Comparison of ENCODE assay signal across 30 cellular contexts in the genomic region with DNA sequence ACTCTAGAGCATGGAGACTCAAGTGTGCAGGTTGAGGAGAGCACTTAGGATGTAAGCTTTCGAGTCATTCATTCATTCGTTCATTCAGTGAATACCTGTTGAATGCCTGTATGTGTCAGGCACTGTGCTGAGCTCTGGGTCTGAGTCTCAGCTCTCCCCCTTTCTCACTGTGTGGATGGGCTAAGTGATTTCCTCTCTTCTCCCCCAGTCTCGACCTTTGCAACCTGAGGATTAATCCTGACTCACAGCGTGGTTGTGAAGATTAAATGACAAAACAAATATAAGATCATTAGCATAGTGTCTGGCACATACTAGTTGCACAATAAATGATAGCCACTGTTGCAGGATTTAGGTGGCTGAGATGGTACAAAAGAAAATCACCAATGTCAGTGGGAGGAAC.
A peak's percentile ranks its signal among the peaks of the same experiment; 100 is the strongest.
DNase-seq lines count a peak whose midpoint lies in the region; ATAC-seq, FAIRE-seq and TF ChIP-seq lines count a peak whose summit lies in the region.
"Had no signal": no experiment of that assay in that cellular context is flagged by ENCODE, and none has a peak within 500 bp of the region (broad histone marks: within the 10 kb centered on the region; RNA-seq: fewer than 3 reads in every experiment).

No MANE protein-coding gene starts in this region.

- no peak overlapping the region for H3K4me3 ChIP-seq in NB4 (ENCODE audit: low read depth, low read length)
- no peak overlapping the region for H3K4me3 ChIP-seq in bronchial epithelial cell (ENCODE audit: low read depth, low read length)
- H3K4me3 ChIP-seq in ascending aorta: no peak overlapping the region
- H3K4me3 ChIP-seq: breast epithelium, colonic mucosa, esophagus squamous epithelium, prostate gland, testis had no signal

- TF ChIP-seq CTCF in NB4 (IDR thresholded peaks at IDR 0.05; ENCODE audit: low read depth, low read length) (no peak), bronchial epithelial cell (IDR thresholded peaks at IDR 0.05; ENCODE audit: insufficient read depth, low read length, severe bottlenecking) (no peak), ascending aorta (IDR thresholded peaks at IDR 0.05) (no peak)

- intact Hi-C loops in ascending aorta (cut with DNase I): no loop called here

- peaks cover 0 to 18% of the 10 kb centered on the region in 2 donors for H3K4me1 ChIP-seq in ascending aorta
- H3K4me1 ChIP-seq: colonic mucosa, prostate gland had no signal

- H3K9me3 Mint-ChIP-seq in stimulated activated naive CD8-positive, alpha-beta T cell treated with anti-CD3 and anti-CD28 coated beads, Interleukin-15, amount 100 ng/mL, for 72 hours: no peaks in the 10 kb centered on the region
- H3K9me3 Mint-ChIP-seq: activated CD4-positive, alpha-beta T cell treated with anti-CD3 and anti-CD28 coated beads, Interleukin-2, amount 10 ng/mL, durations not matched to agents 24 days and 14 days; effector memory CD8-positive, alpha-beta T cell had no signal

- peak overlapping the region in 1 of 2 donors; percentile 15 for H3K27ac ChIP-seq in ascending aorta
- H3K27ac ChIP-seq: breast epithelium, C4-2B, colonic mucosa, prostate gland, testis had no signal

- ATAC-seq in stimulated activated naive CD8-positive, alpha-beta T cell treated with anti-CD3 and anti-CD28 coated beads, Interleukin-15, Interleukin-2, amounts not matched to agents 100 U/mL and 50 U/mL, for 24 hours: peak; percentile 72
- no peak for ATAC-seq in stimulated activated naive CD8-positive, alpha-beta T cell treated with anti-CD3 and anti-CD28 coated beads, Interleukin-15, amount 100 ng/mL, for 72 hours
- ATAC-seq: activated CD8-positive, alpha-beta memory T cell treated with anti-CD3 and anti-CD28 coated beads, Interleukin-2, amount 10 ng/mL, durations not matched to agents 7 days and 5 days; effector memory CD8-positive, alpha-beta T cell; sciatic nerve; T-helper 17 cell had no signal

- no peaks in the 10 kb centered on the region for H3K4me1 Mint-ChIP-seq in stimulated activated naive CD8-positive, alpha-beta T cell treated with anti-CD3 and anti-CD28 coated beads, Interleukin-15, amount 100 ng/mL, for 72 hours

- DNase-seq in stimulated activated naive CD8-positive, alpha-beta T cell treated with anti-CD3 and anti-CD28 coated beads, Interleukin-15, Interleukin-2, amounts not matched to agents 100 U/mL and 50 U/mL, for 24 hours: no peak
- DNase-seq in stimulated activated naive CD8-positive, alpha-beta T cell treated with anti-CD3 and anti-CD28 coated beads, Interleukin-15, amount 100 ng/mL, for 72 hours: no peak
- DNase-seq in NB4 (ENCODE audit: low read depth) (peak; percentile 9), bronchial epithelial cell (ENCODE audit: low read depth) (peak; percentile 81), ascending aorta (ENCODE audit: low spot score in 2 of 2) (no peak), NCI-H1417 treated with DMSO at 0.1 percent for 48 hours (lab: John Stamatoyannopoulos, UW) (no peak), dedifferentiated amniotic fluid mesenchymal stem cell (ENCODE audit: extremely low spot score) (no peak)
- DNase-seq: activated CD4-positive, alpha-beta T cell treated with anti-CD3 and anti-CD28 coated beads, Interleukin-2, amount 10 ng/mL, durations not matched to agents 24 days and 14 days; activated CD8-positive, alpha-beta memory T cell treated with anti-CD3 and anti-CD28 coated beads, Interleukin-2, amount 10 ng/mL, durations not matched to agents 7 days and 5 days; activated naive CD4-positive, alpha-beta T cell; activated T-cell treated with anti-CD3 and anti-CD28 coated beads, Interleukin-2, amount 50 U/mL, for 48 hours; amniotic stem cell; Calu3; colonic mucosa; effector memory CD8-positive, alpha-beta T cell; esophagus squamous epithelium; H7; KBM-7; mesendoderm; NCI-H146; NCI-H446 treated with DMSO at 0.1 percent for 48 hours; SK-N-SH; stimulated activated naive CD4-positive, alpha-beta T cell; T-helper 17 cell; testis had no signal

- H3K27me3 ChIP-seq in bronchial epithelial cell (ENCODE audit: control insufficient read depth, insufficient read depth, low read length) (no peaks in the 10 kb centered on the region), ascending aorta (no peaks in the 10 kb centered on the region)
- H3K27me3 ChIP-seq: breast epithelium, colonic mucosa, esophagus squamous epithelium, testis had no signal

- no peak for TF ChIP-seq POLR2A in NB4 (IDR thresholded peaks at IDR 0.05; ENCODE audit: extremely low read depth, insufficient read length)

- no peaks in the 10 kb centered on the region for H3K27me3 Mint-ChIP-seq in stimulated activated naive CD8-positive, alpha-beta T cell treated with anti-CD3 and anti-CD28 coated beads, Interleukin-15, amount 100 ng/mL, for 72 hours
- H3K27me3 Mint-ChIP-seq: activated CD4-positive, alpha-beta T cell treated with anti-CD3 and anti-CD28 coated beads, Interleukin-2, amount 10 ng/mL, durations not matched to agents 24 days and 14 days; activated CD8-positive, alpha-beta memory T cell treated with anti-CD3 and anti-CD28 coated beads, Interleukin-2, amount 10 ng/mL, durations not matched to agents 7 days and 5 days; effector memory CD8-positive, alpha-beta T cell; T-helper 17 cell had no signal

- no peak overlapping the region for H3K4me3 Mint-ChIP-seq in stimulated activated naive CD8-positive, alpha-beta T cell treated with anti-CD3 and anti-CD28 coated beads, Interleukin-15, amount 100 ng/mL, for 72 hours
- H3K4me3 Mint-ChIP-seq: activated CD4-positive, alpha-beta T cell treated with anti-CD3 and anti-CD28 coated beads, Interleukin-2, amount 10 ng/mL, durations not matched to agents 24 days and 14 days; activated CD8-positive, alpha-beta memory T cell treated with anti-CD3 and anti-CD28 coated beads, Interleukin-2, amount 10 ng/mL, durations not matched to agents 7 days and 5 days; effector memory CD8-positive, alpha-beta T cell; T-helper 17 cell had no signal

- H3K9me3 ChIP-seq in ascending aorta: no peaks in the 10 kb centered on the region
- H3K9me3 ChIP-seq: breast epithelium, colonic mucosa, esophagus squamous epithelium, prostate gland, SK-N-SH, testis had no signal

- H3K27ac Mint-ChIP-seq in stimulated activated naive CD8-positive, alpha-beta T cell treated with anti-CD3 and anti-CD28 coated beads, Interleukin-15, amount 100 ng/mL, for 72 hours: no peak overlapping the region
- H3K27ac Mint-ChIP-seq: activated CD4-positive, alpha-beta T cell treated with anti-CD3 and anti-CD28 coated beads, Interleukin-2, amount 10 ng/mL, durations not matched to agents 24 days and 14 days; activated CD8-positive, alpha-beta memory T cell treated with anti-CD3 and anti-CD28 coated beads, Interleukin-2, amount 10 ng/mL, durations not matched to agents 7 days and 5 days; effector memory CD8-positive, alpha-beta T cell; T-helper 17 cell had no signal

- FAIRE-seq in bronchial epithelial cell (lab: Jason Lieb, UNC): no peak
- FAIRE-seq: urothelium cell line had no signal

- H3K36me3 ChIP-seq in bronchial epithelial cell (ENCODE audit: control insufficient read depth, insufficient read depth, low read length) (peaks cover 10% of the 10 kb centered on the region), ascending aorta (peaks cover 14 to 31% of the 10 kb centered on the region in 2 donors)
- H3K36me3 ChIP-seq: breast epithelium, colonic mucosa, prostate gland had no signal

Comparison
In these comparisons a context has a peak if more than half of its experiments do, and no peak if none do; other contexts are left out.
1. DNase-seq: peak in NB4 (single experiment) and bronchial epithelial cell (single experiment); none in stimulated activated naive CD8-positive, alpha-beta T cell treated with anti-CD3 and anti-CD28 coated beads, Interleukin-15, Interleukin-2, amounts not matched to agents 100 U/mL and 50 U/mL, for 24 hours (single experiment), stimulated activated naive CD8-positive, alpha-beta T cell treated with anti-CD3 and anti-CD28 coated beads, Interleukin-15, amount 100 ng/mL, for 72 hours (0 of 2), ascending aorta (0 of 2), NCI-H1417 treated with DMSO at 0.1 percent for 48 hours (single experiment) and dedifferentiated amniotic fluid mesenchymal stem cell (single experiment).